In the genomic region with DNA sequence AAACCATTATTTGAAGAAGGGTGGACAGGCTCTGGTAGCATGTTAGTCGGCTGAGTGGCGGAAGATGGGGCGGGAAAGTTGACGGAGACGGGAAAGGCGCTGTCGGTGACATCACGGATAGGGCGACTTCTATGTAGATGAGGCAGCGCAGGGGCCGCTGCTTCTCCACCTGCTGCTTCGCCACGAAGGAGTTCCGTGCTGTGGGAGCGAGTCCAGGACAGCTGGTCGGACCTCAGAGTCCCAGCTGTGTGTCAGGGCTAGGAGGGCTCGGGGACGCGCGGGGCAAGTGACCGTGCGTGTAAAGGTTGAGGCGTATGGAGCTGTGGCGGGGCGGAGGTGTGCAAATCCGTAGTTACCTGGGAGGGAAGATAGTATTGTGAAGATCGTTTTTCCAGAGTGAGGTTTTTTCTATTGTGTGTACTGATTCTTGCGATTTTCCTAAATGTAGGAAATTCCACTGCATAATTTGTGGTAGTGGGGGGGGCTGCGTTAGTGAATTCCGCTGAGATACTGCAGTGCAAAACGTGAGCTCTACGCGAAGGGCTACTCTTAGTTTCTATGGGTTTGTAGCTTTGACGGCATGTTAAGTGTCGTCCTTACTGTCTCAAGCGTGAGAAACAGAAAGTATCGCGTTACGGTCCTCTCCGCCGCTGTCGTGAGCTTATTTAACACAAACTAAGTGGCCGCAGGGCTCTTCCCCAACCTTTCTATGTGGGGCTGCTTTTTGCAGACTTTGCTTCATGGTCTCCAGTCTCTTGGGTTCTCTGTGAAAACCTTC, we compare ENCODE assay signal across 8 cellular contexts.
DNase-seq lines count a peak whose midpoint lies in the region; ATAC-seq and TF ChIP-seq lines count a peak whose summit lies in the region.

No MANE protein-coding gene starts in this region.

- no peaks in the 10 kb centered on the region for H3K27me3 ChIP-seq in HUES64 (ENCODE audit: insufficient read depth, low read length)
- H3K27me3 ChIP-seq in hepatocyte: no peaks in the 10 kb centered on the region

- H3K27ac ChIP-seq in HUES64 (ENCODE audit: low read depth, low read length): peak overlapping the region; percentile 96
- H3K27ac ChIP-seq in hepatocyte: peak overlapping the region; percentile 95

- peak overlapping the region; percentile 86 for H3K4me2 ChIP-seq in hepatocyte

- DNase-seq in AG20443 (ENCODE audit: low spot score): peak; percentile 55
- peak; percentile 10 for DNase-seq in GM19238 (ENCODE audit: insufficient read length, low spot score)
- DNase-seq in SW480 (ENCODE audit: low spot score): peak; percentile 95
- peak in 34 of 56 donors; percentile 4 to 66 (median 30) for DNase-seq in amygdala (lab: John Stamatoyannopoulos, UW)
- DNase-seq in hepatocyte (ENCODE audit: low spot score): peak; percentile 86
- DNase-seq in retina: peak; percentile 79

- 1% methylated on average over 43 of the region's 43 CpGs for WGBS in HUES64
- 2% methylated on average over 43 of the region's 43 CpGs for WGBS in hepatocyte (ENCODE audit: low lambda C conversion rate, missing lambda C conversion rate)

- peak overlapping the region; percentile 98 for H3K9ac ChIP-seq in HUES64 (ENCODE audit: low read depth, low read length)

- no peaks in the 10 kb centered on the region for H3K9me2 ChIP-seq in hepatocyte (replicated peaks; ENCODE audit: insufficient read depth)

- H3K36me3 ChIP-seq in HUES64 (ENCODE audit: insufficient read depth, low read length) (no peaks in the 10 kb centered on the region), hepatocyte (replicated peaks; ENCODE audit: insufficient read depth, low read depth) (no peaks in the 10 kb centered on the region)

- H2AFZ ChIP-seq in hepatocyte: peak overlapping the region; percentile 81

- H3K9me3 ChIP-seq in HUES64 (ENCODE audit: insufficient read depth, low read depth, low read length) (no peaks in the 10 kb centered on the region), hepatocyte (ENCODE audit: low read depth) (no peaks in the 10 kb centered on the region)

- H4K20me1 ChIP-seq in hepatocyte (ENCODE audit: insufficient read depth, poor library complexity, severe bottlenecking): no peaks in the 10 kb centered on the region

- ATAC-seq in HG02870 (IDR thresholded peaks at IDR 0.05; ENCODE audit: unreplicated experiment): no peak

- H3K4me3 ChIP-seq in HUES64 (ENCODE audit: low read length) (peak overlapping the region; percentile 59), hepatocyte (peak overlapping the region; percentile 23)

- H3K4me1 ChIP-seq in HUES64 (ENCODE audit: insufficient read depth, low read length) (no peaks in the 10 kb centered on the region), hepatocyte (ENCODE audit: insufficient read depth) (peaks cover 3% of the 10 kb centered on the region)

- no peaks in the 10 kb centered on the region for H3K79me2 ChIP-seq in hepatocyte

- TF ChIP-seq CTCF in hepatocyte (IDR thresholded peaks at IDR 0.05; ENCODE audit: poor library complexity): no peak

Comparison
In these comparisons a context has a peak if more than half of its experiments do, and no peak if none do; other contexts are left out.
1. DNase-seq: peak in every context shown above with its lines; median percentile 95 in SW480; 86 in hepatocyte; 79 in retina; 55 in AG20443; 30 in amygdala; 10 in GM19238.